8 cellular contexts compared by ENCODE assay signal in genomic region chr3:128681277-128681829, GRCh38. TPM values are rescaled to one million over a fixed set of nuclear protein-coding genes. Genes with fewer than 3 reads are reported as not detected.
A peak's percentile ranks its signal among the peaks of the same experiment; 100 is the strongest.
DNase-seq lines count a peak whose midpoint lies in the region; ATAC-seq, FAIRE-seq and TF ChIP-seq lines count a peak whose summit lies in the region.

No MANE protein-coding gene starts in this region.

- peak overlapping the region; percentile 85 to 94 for H3K9ac ChIP-seq in kidney (ENCODE audit: low read length in 2 of 2)
- peak overlapping the region; percentile 48 to 93 (median 84) for H3K9ac ChIP-seq in subcutaneous abdominal adipose tissue (ENCODE audit: low read length in 5 of 5)

- ATAC-seq in HG02970 (IDR thresholded peaks at IDR 0.05; ENCODE audit: low FRiP score, unreplicated experiment) (no peak), GM18519 (IDR thresholded peaks at IDR 0.05; ENCODE audit: low FRiP score, unreplicated experiment) (no peak)

- H3K4me1 Mint-ChIP-seq in CD8-positive, alpha-beta memory T cell, result peaks cover 19 to 26% (median 26%) of the 10 kb centered on the region in 3 donors
- peaks cover 7% of the 10 kb centered on the region for H3K4me1 Mint-ChIP-seq in activated naive CD8-positive, alpha-beta T cell treated with anti-CD3 and anti-CD28 coated beads for 36 hours

- H3K4me3 Mint-ChIP-seq in CD8-positive, alpha-beta memory T cell, result peak overlapping the region; percentile 92 to 96 (median 95)
- peak overlapping the region; percentile 81 for H3K4me3 Mint-ChIP-seq in activated naive CD8-positive, alpha-beta T cell treated with anti-CD3 and anti-CD28 coated beads for 36 hours

- DNase-seq in CD8-positive, alpha-beta memory T cell, result no peak
- DNase-seq in Jurkat, Clone E6-1 (ENCODE audit: low read depth, low spot score), result no peak
- no peak for DNase-seq in activated naive CD8-positive, alpha-beta T cell treated with anti-CD3 and anti-CD28 coated beads for 36 hours
- no peak for DNase-seq in kidney
- DNase-seq in NCI-H2171 treated with DMSO at 0.1 percent for 48 hours (lab: John Stamatoyannopoulos, UW), result no peak

- no peaks in the 10 kb centered on the region for H3K27me3 Mint-ChIP-seq in CD8-positive, alpha-beta memory T cell
- H3K27me3 Mint-ChIP-seq in activated naive CD8-positive, alpha-beta T cell treated with anti-CD3 and anti-CD28 coated beads for 36 hours, result no peaks in the 10 kb centered on the region

- H3K36me3 Mint-ChIP-seq in CD8-positive, alpha-beta memory T cell, result peaks cover 0 to 3% (median 2%) of the 10 kb centered on the region in 3 donors
- H3K36me3 Mint-ChIP-seq in activated naive CD8-positive, alpha-beta T cell treated with anti-CD3 and anti-CD28 coated beads for 36 hours, result no peaks in the 10 kb centered on the region

- FAIRE-seq in kidney (lab: Jason Lieb, UNC), result no peak

- H3K36me3 ChIP-seq in CD8-positive, alpha-beta memory T cell (ENCODE audit: insufficient read depth, low read length), result no peaks in the 10 kb centered on the region
- no peaks in the 10 kb centered on the region for H3K36me3 ChIP-seq in kidney (ENCODE audit: control insufficient read depth in 1 of 2, insufficient read depth in 2 of 2, low read length in 2 of 2)
- H3K36me3 ChIP-seq in subcutaneous abdominal adipose tissue (ENCODE audit: control insufficient read depth in 5 of 5, insufficient read depth in 5 of 5, low read length in 5 of 5), result no peaks in the 10 kb centered on the region

- POLR2A ChIA-PET in CD8-positive, alpha-beta memory T cell (lab: Charles Lee), result interaction anchor here (1.0 to 2.0 kb wide), 7 partner anchors 31 to 198 kb away, joined by 3 to 14 read pairs (median 4); partner anchors contain the start of genes ACAD9 and RPN1

- no peaks in the 10 kb centered on the region for H3K9me3 Mint-ChIP-seq in CD8-positive, alpha-beta memory T cell
- H3K9me3 Mint-ChIP-seq in activated naive CD8-positive, alpha-beta T cell treated with anti-CD3 and anti-CD28 coated beads for 36 hours, result no peaks in the 10 kb centered on the region

- no peaks in the 10 kb centered on the region for H3K27me3 ChIP-seq in CD8-positive, alpha-beta memory T cell (ENCODE audit: insufficient read depth, low read length, poor library complexity, severe bottlenecking)
- H3K27me3 ChIP-seq in subcutaneous abdominal adipose tissue (ENCODE audit: control insufficient read depth in 5 of 5, insufficient read depth in 4 of 5, low read length in 5 of 5), result no peaks in the 10 kb centered on the region

- no peaks in the 10 kb centered on the region for H3K9me3 ChIP-seq in CD8-positive, alpha-beta memory T cell (ENCODE audit: low read length)
- no peaks in the 10 kb centered on the region for H3K9me3 ChIP-seq in kidney (ENCODE audit: control insufficient read depth in 1 of 2, low read length in 2 of 2)
- H3K9me3 ChIP-seq in subcutaneous abdominal adipose tissue (ENCODE audit: control insufficient read depth in 5 of 5, low read length in 5 of 5), result no peaks in the 10 kb centered on the region

- CTCF ChIA-PET in CD8-positive, alpha-beta memory T cell (lab: Charles Lee), result interaction anchor here (1.1 to 3.8 kb wide), 17 partner anchors 8 to 166 kb away, joined by 3 to 65 read pairs (median 6); partner anchors contain the start of genes RAB7A and RPN1

- H3K27ac ChIP-seq in CD8-positive, alpha-beta memory T cell (ENCODE audit: low read depth, low read length), result peak overlapping the region; percentile 76
- peak overlapping the region; percentile 97 to 98 for H3K27ac ChIP-seq in kidney (ENCODE audit: low read depth in 2 of 2, low read length in 2 of 2)
- H3K27ac ChIP-seq in subcutaneous abdominal adipose tissue (ENCODE audit: low read depth, low read length), result peak overlapping the region; percentile 87

- peak overlapping the region; percentile 93 to 100 (median 98) for H3K27ac Mint-ChIP-seq in CD8-positive, alpha-beta memory T cell
- H3K27ac Mint-ChIP-seq in activated naive CD8-positive, alpha-beta T cell treated with anti-CD3 and anti-CD28 coated beads for 36 hours, result peak overlapping the region; percentile 94

- peaks cover 18% of the 10 kb centered on the region for H3K4me1 ChIP-seq in CD8-positive, alpha-beta memory T cell (ENCODE audit: insufficient read depth, low read length)
- H3K4me1 ChIP-seq in kidney (ENCODE audit: control insufficient read depth in 1 of 2, insufficient read depth in 1 of 2, low read depth in 1 of 2, low read length in 2 of 2) (peaks cover 0 to 2% of the 10 kb centered on the region in 2 donors), subcutaneous abdominal adipose tissue (ENCODE audit: control insufficient read depth in 5 of 5, insufficient read depth in 5 of 5, low read length in 5 of 5) (peaks cover 0 to 9% (median 5%) of the 10 kb centered on the region in 5 donors)

- intact Hi-C loops in kidney (cut with DNase I), result no loop called here

- H3K4me3 ChIP-seq in CD8-positive, alpha-beta memory T cell (ENCODE audit: low read length), result peak overlapping the region; percentile 66
- peak overlapping the region; percentile 78 for H3K4me3 ChIP-seq in Jurkat, Clone E6-1 (ENCODE audit: low read length)
- H3K4me3 ChIP-seq in kidney (ENCODE audit: low read length in 2 of 2) (peak overlapping the region; percentile 88 to 96), subcutaneous abdominal adipose tissue (ENCODE audit: low read depth in 1 of 5, low read length in 5 of 5) (peak overlapping the region; percentile 87 to 97 (median 94))

- no peak for TF ChIP-seq CTCF in kidney (IDR thresholded peaks at IDR 0.05; ENCODE audit: borderline replicate concordance, extremely low read depth, insufficient read depth)

RNA-seq across cellular contexts. Expression of gene RPN1, which starts 30.7 kb away (rescaled TPM):
- total RNA-seq in CD8-positive, alpha-beta memory T cell, result 100 to 1,000 TPM; 188 to 194 TPM
- 294 TPM for polyA plus RNA-seq in CD8-positive, alpha-beta memory T cell
- polyA plus RNA-seq in Jurkat, Clone E6-1 (2012; ENCODE audit: insufficient read depth, insufficient read length), result 165 TPM
- 100 to 1,000 TPM; 148 to 149 TPM for total RNA-seq in activated naive CD8-positive, alpha-beta T cell treated with anti-CD3 and anti-CD28 coated beads for 36 hours
- 234 TPM for total RNA-seq in kidney
- polyA plus RNA-seq in kidney (ENCODE audit: insufficient read depth, low read depth, low replicate concordance), result 192 TPM

RNA-seq across cellular contexts. Expression of gene RAB7A, which starts 44.6 kb away (rescaled TPM):
- 100 to 1,000 TPM; 260 to 285 TPM for total RNA-seq in CD8-positive, alpha-beta memory T cell
- 206 TPM for polyA plus RNA-seq in CD8-positive, alpha-beta memory T cell
- polyA plus RNA-seq in Jurkat, Clone E6-1 (2012; ENCODE audit: insufficient read depth, insufficient read length), result 244 TPM
- 100 to 1,000 TPM; 260 to 278 TPM for total RNA-seq in activated naive CD8-positive, alpha-beta T cell treated with anti-CD3 and anti-CD28 coated beads for 36 hours
- total RNA-seq in kidney, result 248 TPM
- 211 TPM for polyA plus RNA-seq in kidney (ENCODE audit: insufficient read depth, low read depth, low replicate concordance)
